In genomic region chr20:9093203-9093962, GRCh38 we compare ENCODE assay signal across 16 cellular contexts. TPM values are rescaled to one million over a fixed set of nuclear protein-coding genes. Genes with fewer than 3 reads are reported as not detected.
DNase-seq lines count a peak whose midpoint lies in the region; ATAC-seq, FAIRE-seq and TF ChIP-seq lines count a peak whose summit lies in the region.
"Had no signal": no experiment of that assay in that cellular context is flagged by ENCODE, and none has a peak within 500 bp of the region (broad histone marks: within the 10 kb centered on the region; RNA-seq: fewer than 3 reads in every experiment).

No MANE protein-coding gene starts in this region.

- H3K36me3 Mint-ChIP-seq in GM23338 (ENCODE audit: low read depth): no peaks in the 10 kb centered on the region

- H3K4me3 ChIP-seq in GM23338 (no peak overlapping the region), heart right ventricle (peak overlapping the region in 3 of 10 donors; percentile 10 to 22 (median 17))
- H3K4me3 ChIP-seq: SJSA1, tibial nerve had no signal

- 0 out of 2 replicates have a peak overlapping the region, but pooled peaks have one; percentile 9 for H3K27ac Mint-ChIP-seq in GM23338

- H3K9me2 ChIP-seq in GM23338 (ENCODE audit: insufficient read depth): no peaks in the 10 kb centered on the region

- no peak overlapping the region for H3K4me2 ChIP-seq in GM23338

- no peaks in the 10 kb centered on the region for H3K27me3 ChIP-seq in GM23338 (ENCODE audit: insufficient read depth)
- H3K27me3 ChIP-seq in heart right ventricle: no peaks in the 10 kb centered on the region
- H3K27me3 ChIP-seq: SJSA1, tibial nerve had no signal

- H3K9me3 ChIP-seq in heart right ventricle: no peaks in the 10 kb centered on the region
- H3K9me3 ChIP-seq: SJSA1, tibial nerve had no signal

- TF ChIP-seq CTCF in GM23338 (conservative IDR thresholded peaks at IDR 0.05; ENCODE audit: low read depth in 2 of 2) (no peak), heart right ventricle (IDR thresholded peaks at IDR 0.05) (peak in 1 of 9 donors; percentile 8)

- H2AFZ ChIP-seq in GM23338: no peak overlapping the region

- intact Hi-C loops in heart right ventricle (cut with DNase I) (no loop called here), sciatic nerve (cut with DNase I) (no loop called here)

- DNase-seq in GM23338 (ENCODE audit: low spot score) (no peak), RCC 7860 (ENCODE audit: low spot score) (no peak), heart right ventricle (peak in 1 of 2 donors; percentile 36), sciatic nerve (ENCODE audit: low spot score) (no peak), cerebellum (ENCODE audit: low spot score) (no peak), SKM-1 treated with dmso at 0.1 percent for 144 hours (lab: John Stamatoyannopoulos, UW; ENCODE audit: unreplicated experiment) (no peak)
- DNase-seq: activated naive CD4-positive, alpha-beta T cell; hypothalamus; KBM-7; nucleus accumbens had no signal

- 37 to 48% methylated on average over 8 of the region's 8 CpGs for WGBS in heart right ventricle, 2 donors

- FAIRE-seq in RCC 7860 (lab: Jason Lieb, UNC): peak; percentile 38
- FAIRE-seq: D721Med had no signal

- H3F3A ChIP-seq in GM23338 (replicated peaks; ENCODE audit: low read depth): no peaks in the 10 kb centered on the region

- H3K4me1 Mint-ChIP-seq in GM23338: peaks cover 20% of the 10 kb centered on the region; the same call in 2 of the 3 replicates

- no peaks in the 10 kb centered on the region for H3K9me3 Mint-ChIP-seq in GM23338

- H3K27me3 Mint-ChIP-seq in GM23338 (ENCODE audit: insufficient read depth, low read depth, poor library complexity): no peaks in the 10 kb centered on the region

- no peak for ATAC-seq in GM23338
- peak; percentile 33 to 88 (median 80) for ATAC-seq in heart right ventricle
- peak; percentile 56 for ATAC-seq in sciatic nerve
- ATAC-seq in GM19023 (IDR thresholded peaks at IDR 0.05; ENCODE audit: unreplicated experiment): no peak
- no peak for ATAC-seq in HG02588 (IDR thresholded peaks at IDR 0.05; ENCODE audit: unreplicated experiment)

- H3K27ac ChIP-seq in GM23338 (ENCODE audit: low read depth) (no peak overlapping the region), heart right ventricle (peak overlapping the region; percentile 8 to 88 (median 65))
- H3K27ac ChIP-seq: SJSA1 had no signal

- no peak overlapping the region for H3K4me3 Mint-ChIP-seq in GM23338

- H4K20me1 ChIP-seq in GM23338 (replicated peaks; ENCODE audit: insufficient read depth): no peaks in the 10 kb centered on the region

- H3K4me1 ChIP-seq in GM23338 (ENCODE audit: insufficient read depth) (peaks cover 13% of the 10 kb centered on the region; the same call in 1 of the 2 replicates), heart right ventricle (peaks cover 0 to 70% (median 37%) of the 10 kb centered on the region in 9 donors)

- H3K79me2 ChIP-seq in GM23338 (replicated peaks; ENCODE audit: insufficient read depth): peaks cover 38% of the 10 kb centered on the region

- H3K36me3 ChIP-seq in GM23338 (ENCODE audit: insufficient read depth): no peaks in the 10 kb centered on the region
- H3K36me3 ChIP-seq in heart right ventricle: no peaks in the 10 kb centered on the region
- H3K36me3 ChIP-seq: SJSA1, tibial nerve had no signal

TF ChIP-seq in GM23338, 12 proteins besides CTCF, POLR2A, EP300 and RAD21 (continues in another document):
- TF ChIP-seq JUNB (IDR thresholded peaks at IDR 0.05; ENCODE audit: unreplicated experiment) (no peak), REST (IDR thresholded peaks at IDR 0.05; ENCODE audit: unreplicated experiment) (no peak), ETS1 (IDR thresholded peaks at IDR 0.05) (no peak), STAT1 (IDR thresholded peaks at IDR 0.05; ENCODE audit: unreplicated experiment) (no peak), EZH2 (IDR thresholded peaks at IDR 0.05; ENCODE audit: low read depth, unreplicated experiment) (no peak)

RNA-seq across cellular contexts. Expression of gene PLCB4, which starts 24.5 kb away (rescaled TPM):
- 5.9 and 16.1 TPM in 2 replicates for total RNA-seq in GM23338 (2014; rRNA removed; shearing (Covaris generic))
- polyA plus RNA-seq in GM23338 (2016; fragmentation: Nextera tagmentation; extraction: Ambion mirVana): 3.5 and 6.5 TPM in 2 replicates
- 10 to 100 TPM; 16.2 to 33.3 (median 29.4) TPM for total RNA-seq in heart right ventricle
- polyA plus RNA-seq in heart right ventricle: 10 to 100 TPM in 1 of 2 donors, 1 to 10 TPM in 1; 3.6 to 14.3 TPM
- total RNA-seq in sciatic nerve: 23.4 TPM
- total RNA-seq in cerebellum: 36.4 TPM
- total RNA-seq: activated CD8-positive, alpha-beta memory T cell treated with anti-CD3 and anti-CD28 coated beads for 36 hours had no signal

Comparison
In these comparisons a context has a peak if more than half of its experiments do, and no peak if none do; other contexts are left out.
1. ATAC-seq: peak in heart right ventricle (8 of 8) and sciatic nerve (single experiment); none in GM23338 (single experiment), GM19023 (single experiment) and HG02588 (single experiment).